In genomic region chr11:15180212-15180814, GRCh38 we compare ENCODE assay signal across 16 cellular contexts.
A peak's percentile ranks its signal among the peaks of the same experiment; 100 is the strongest.
DNase-seq lines count a peak whose midpoint lies in the region; ATAC-seq and TF ChIP-seq lines count a peak whose summit lies in the region.
"Had no signal": no experiment of that assay in that cellular context is flagged by ENCODE, and none has a peak within 500 bp of the region (broad histone marks: within the 10 kb centered on the region; RNA-seq: fewer than 3 reads in every experiment).

No MANE protein-coding gene starts in this region.

- no peak overlapping the region for H3K27ac ChIP-seq in body of pancreas
- H3K27ac ChIP-seq: BLaER1 treated with 17β-estradiol and CSF1 and Interleukin-3, amounts not matched to agents 10 nM and 100 nM; heart right ventricle; Peyer's patch had no signal

- DNase-seq in fibroblast of villous mesenchyme (ENCODE audit: low read depth) (peak; percentile 50), NCI-H2029 treated with DMSO at 0.1 percent for 48 hours (lab: John Stamatoyannopoulos, UW) (no peak), body of pancreas (no peak), NCI-H1092 treated with DMSO at 0.1 percent for 48 hours (lab: John Stamatoyannopoulos, UW) (no peak)
- DNase-seq: activated T-cell treated with anti-CD3 and anti-CD28 coated beads, Interleukin-2, amount 50 U/mL, for 72 hours; heart right ventricle; natural killer cell; Peyer's patch; T-cell had no signal

- H3K9me3 ChIP-seq in body of pancreas: no peaks in the 10 kb centered on the region
- H3K9me3 ChIP-seq: BLaER1 treated with 17β-estradiol and CSF1 and Interleukin-3, amounts not matched to agents 10 nM and 100 nM; heart right ventricle; Peyer's patch had no signal

- no peak for TF ChIP-seq POLR2A in body of pancreas (IDR thresholded peaks at IDR 0.05)

- WGBS in body of pancreas, 2 donors: 72 to 75% methylated on average over 4 of the region's 4 CpGs

- H3K36me3 ChIP-seq in body of pancreas (replicated peaks in 1 of 2; ENCODE audit: insufficient read depth in 1 of 2, low read depth in 2 of 2): no peaks in the 10 kb centered on the region
- H3K36me3 ChIP-seq: BLaER1 treated with 17β-estradiol and CSF1 and Interleukin-3, amounts not matched to agents 10 nM and 100 nM; heart right ventricle; Peyer's patch had no signal

- intact Hi-C loops in body of pancreas (cut with DNase I): no loop called here

- TF ChIP-seq CTCF in fibroblast of villous mesenchyme (IDR thresholded peaks at IDR 0.05; ENCODE audit: insufficient read depth, low read depth, low read length): no peak
- no peak for TF ChIP-seq CTCF in body of pancreas (IDR thresholded peaks at IDR 0.05)

- no peaks in the 10 kb centered on the region for H3K4me1 ChIP-seq in body of pancreas
- H3K4me1 ChIP-seq: heart right ventricle, Peyer's patch had no signal

- no peaks in the 10 kb centered on the region for H3K27me3 ChIP-seq in body of pancreas
- H3K27me3 ChIP-seq: BLaER1 treated with 17β-estradiol and CSF1 and Interleukin-3, amounts not matched to agents 10 nM and 100 nM; Peyer's patch had no signal

- H3K4me3 ChIP-seq in fibroblast of villous mesenchyme (ENCODE audit: low read depth, low read length): no peak overlapping the region
- H3K4me3 ChIP-seq in body of pancreas: no peak overlapping the region
- H3K4me3 ChIP-seq: BLaER1 treated with 17β-estradiol and CSF1 and Interleukin-3, amounts not matched to agents 10 nM and 100 nM; heart right ventricle; Peyer's patch had no signal

- ATAC-seq in GM18867 (IDR thresholded peaks at IDR 0.05; ENCODE audit: unreplicated experiment) (peak; percentile 87), GM21526 (IDR thresholded peaks at IDR 0.05; ENCODE audit: low FRiP score, unreplicated experiment) (peak; percentile 79), HG03175 (IDR thresholded peaks at IDR 0.05; ENCODE audit: unreplicated experiment) (peak; percentile 83), HG03045 (IDR thresholded peaks at IDR 0.05; ENCODE audit: unreplicated experiment) (no peak), body of pancreas (no peak)
- ATAC-seq: activated T-cell treated with anti-CD3 and anti-CD28 coated beads, Interleukin-2, amount 50 U/mL, for 72 hours; heart right ventricle; left lobe of liver; natural killer cell; sciatic nerve; T-cell had no signal

Comparison
In these comparisons a context has a peak if more than half of its experiments do, and no peak if none do; other contexts are left out.
1. ATAC-seq: peak in GM18867 (single experiment), GM21526 (single experiment) and HG03175 (single experiment); none in HG03045 (single experiment) and body of pancreas (single experiment).